1 cellular context compared by ENCODE assay signal in the genomic region with DNA sequence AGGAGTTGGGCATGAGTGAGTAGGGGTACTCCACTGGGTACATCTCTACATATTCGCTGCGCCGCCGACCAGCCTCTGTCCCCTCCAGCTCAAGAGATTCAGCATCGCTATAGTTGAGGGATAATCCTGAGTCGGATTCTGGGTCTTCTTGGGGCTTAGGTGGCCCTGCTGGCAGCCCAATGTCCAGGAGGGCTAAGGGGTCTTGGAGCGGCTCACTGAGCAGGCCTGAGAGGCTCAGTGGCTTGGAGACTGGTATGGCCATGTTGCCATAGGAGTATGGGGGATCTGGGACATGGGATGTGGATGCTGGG.
TF ChIP-seq lines count a peak whose summit lies in the region.

No MANE protein-coding gene starts in this region.

TF ChIP-seq in SK-N-SH, 30 proteins besides CTCF, POLR2A, EP300 and RAD21:
- TF ChIP-seq, protein P1, sequence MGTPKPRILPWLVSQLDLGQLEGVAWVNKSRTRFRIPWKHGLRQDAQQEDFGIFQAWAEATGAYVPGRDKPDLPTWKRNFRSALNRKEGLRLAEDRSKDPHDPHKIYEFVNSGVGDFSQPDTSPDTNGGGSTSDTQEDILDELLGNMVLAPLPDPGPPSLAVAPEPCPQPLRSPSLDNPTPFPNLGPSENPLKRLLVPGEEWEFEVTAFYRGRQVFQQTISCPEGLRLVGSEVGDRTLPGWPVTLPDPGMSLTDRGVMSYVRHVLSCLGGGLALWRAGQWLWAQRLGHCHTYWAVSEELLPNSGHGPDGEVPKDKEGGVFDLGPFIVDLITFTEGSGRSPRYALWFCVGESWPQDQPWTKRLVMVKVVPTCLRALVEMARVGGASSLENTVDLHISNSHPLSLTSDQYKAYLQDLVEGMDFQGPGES (IDR thresholded peaks at IDR 0.05; ENCODE audit: low read depth, low read length) = no peak
- no peak for TF ChIP-seq EZH2phosphoT487 (IDR thresholded peaks at IDR 0.05; ENCODE audit: borderline replicate concordance, low read depth)
- no peak for TF ChIP-seq SIN3A (IDR thresholded peaks at IDR 0.05; ENCODE audit: borderline replicate concordance, low read depth, low read length)
- no peak for TF ChIP-seq POLR2AphosphoS5 (IDR thresholded peaks at IDR 0.05; ENCODE audit: low read depth, low read length)
- TF ChIP-seq YY1 (IDR thresholded peaks at IDR 0.05; ENCODE audit: low read depth) = no peak
- TF ChIP-seq, protein P2, sequence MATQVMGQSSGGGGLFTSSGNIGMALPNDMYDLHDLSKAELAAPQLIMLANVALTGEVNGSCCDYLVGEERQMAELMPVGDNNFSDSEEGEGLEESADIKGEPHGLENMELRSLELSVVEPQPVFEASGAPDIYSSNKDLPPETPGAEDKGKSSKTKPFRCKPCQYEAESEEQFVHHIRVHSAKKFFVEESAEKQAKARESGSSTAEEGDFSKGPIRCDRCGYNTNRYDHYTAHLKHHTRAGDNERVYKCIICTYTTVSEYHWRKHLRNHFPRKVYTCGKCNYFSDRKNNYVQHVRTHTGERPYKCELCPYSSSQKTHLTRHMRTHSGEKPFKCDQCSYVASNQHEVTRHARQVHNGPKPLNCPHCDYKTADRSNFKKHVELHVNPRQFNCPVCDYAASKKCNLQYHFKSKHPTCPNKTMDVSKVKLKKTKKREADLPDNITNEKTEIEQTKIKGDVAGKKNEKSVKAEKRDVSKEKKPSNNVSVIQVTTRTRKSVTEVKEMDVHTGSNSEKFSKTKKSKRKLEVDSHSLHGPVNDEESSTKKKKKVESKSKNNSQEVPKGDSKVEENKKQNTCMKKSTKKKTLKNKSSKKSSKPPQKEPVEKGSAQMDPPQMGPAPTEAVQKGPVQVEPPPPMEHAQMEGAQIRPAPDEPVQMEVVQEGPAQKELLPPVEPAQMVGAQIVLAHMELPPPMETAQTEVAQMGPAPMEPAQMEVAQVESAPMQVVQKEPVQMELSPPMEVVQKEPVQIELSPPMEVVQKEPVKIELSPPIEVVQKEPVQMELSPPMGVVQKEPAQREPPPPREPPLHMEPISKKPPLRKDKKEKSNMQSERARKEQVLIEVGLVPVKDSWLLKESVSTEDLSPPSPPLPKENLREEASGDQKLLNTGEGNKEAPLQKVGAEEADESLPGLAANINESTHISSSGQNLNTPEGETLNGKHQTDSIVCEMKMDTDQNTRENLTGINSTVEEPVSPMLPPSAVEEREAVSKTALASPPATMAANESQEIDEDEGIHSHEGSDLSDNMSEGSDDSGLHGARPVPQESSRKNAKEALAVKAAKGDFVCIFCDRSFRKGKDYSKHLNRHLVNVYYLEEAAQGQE (IDR thresholded peaks at IDR 0.05; ENCODE audit: low read depth, low read length) = no peak
- TF ChIP-seq, protein P3, sequence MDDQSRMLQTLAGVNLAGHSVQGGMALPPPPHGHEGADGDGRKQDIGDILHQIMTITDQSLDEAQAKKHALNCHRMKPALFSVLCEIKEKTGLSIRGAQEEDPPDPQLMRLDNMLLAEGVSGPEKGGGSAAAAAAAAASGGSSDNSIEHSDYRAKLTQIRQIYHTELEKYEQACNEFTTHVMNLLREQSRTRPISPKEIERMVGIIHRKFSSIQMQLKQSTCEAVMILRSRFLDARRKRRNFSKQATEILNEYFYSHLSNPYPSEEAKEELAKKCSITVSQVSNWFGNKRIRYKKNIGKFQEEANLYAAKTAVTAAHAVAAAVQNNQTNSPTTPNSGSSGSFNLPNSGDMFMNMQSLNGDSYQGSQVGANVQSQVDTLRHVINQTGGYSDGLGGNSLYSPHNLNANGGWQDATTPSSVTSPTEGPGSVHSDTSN (IDR thresholded peaks at IDR 0.05) = no peak
- TF ChIP-seq FOSL2 (IDR thresholded peaks at IDR 0.05; ENCODE audit: borderline replicate concordance, low read depth) = no peak
- TF ChIP-seq, protein P4, sequence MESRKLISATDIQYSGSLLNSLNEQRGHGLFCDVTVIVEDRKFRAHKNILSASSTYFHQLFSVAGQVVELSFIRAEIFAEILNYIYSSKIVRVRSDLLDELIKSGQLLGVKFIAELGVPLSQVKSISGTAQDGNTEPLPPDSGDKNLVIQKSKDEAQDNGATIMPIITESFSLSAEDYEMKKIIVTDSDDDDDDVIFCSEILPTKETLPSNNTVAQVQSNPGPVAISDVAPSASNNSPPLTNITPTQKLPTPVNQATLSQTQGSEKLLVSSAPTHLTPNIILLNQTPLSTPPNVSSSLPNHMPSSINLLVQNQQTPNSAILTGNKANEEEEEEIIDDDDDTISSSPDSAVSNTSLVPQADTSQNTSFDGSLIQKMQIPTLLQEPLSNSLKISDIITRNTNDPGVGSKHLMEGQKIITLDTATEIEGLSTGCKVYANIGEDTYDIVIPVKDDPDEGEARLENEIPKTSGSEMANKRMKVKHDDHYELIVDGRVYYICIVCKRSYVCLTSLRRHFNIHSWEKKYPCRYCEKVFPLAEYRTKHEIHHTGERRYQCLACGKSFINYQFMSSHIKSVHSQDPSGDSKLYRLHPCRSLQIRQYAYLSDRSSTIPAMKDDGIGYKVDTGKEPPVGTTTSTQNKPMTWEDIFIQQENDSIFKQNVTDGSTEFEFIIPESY (IDR thresholded peaks at IDR 0.05; ENCODE audit: borderline replicate concordance, low read depth) = no peak
- no peak for TF ChIP-seq CHD2 (IDR thresholded peaks at IDR 0.05; ENCODE audit: low read length, partially characterized antibody)
- no peak for TF ChIP-seq MEF2A (IDR thresholded peaks at IDR 0.05; ENCODE audit: borderline replicate concordance, low read depth)
- TF ChIP-seq ELF1 (IDR thresholded peaks at IDR 0.05) = no peak
- TF ChIP-seq, protein P5, sequence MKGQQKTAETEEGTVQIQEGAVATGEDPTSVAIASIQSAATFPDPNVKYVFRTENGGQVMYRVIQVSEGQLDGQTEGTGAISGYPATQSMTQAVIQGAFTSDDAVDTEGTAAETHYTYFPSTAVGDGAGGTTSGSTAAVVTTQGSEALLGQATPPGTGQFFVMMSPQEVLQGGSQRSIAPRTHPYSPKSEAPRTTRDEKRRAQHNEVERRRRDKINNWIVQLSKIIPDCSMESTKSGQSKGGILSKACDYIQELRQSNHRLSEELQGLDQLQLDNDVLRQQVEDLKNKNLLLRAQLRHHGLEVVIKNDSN (IDR thresholded peaks at IDR 0.05; ENCODE audit: borderline replicate concordance, low read depth) = no peak
- no peak for TF ChIP-seq RXRA (IDR thresholded peaks at IDR 0.05; ENCODE audit: borderline replicate concordance, low read depth)
- no peak for TF ChIP-seq RCOR1 (IDR thresholded peaks at IDR 0.05; ENCODE audit: low read length)
- no peak for TF ChIP-seq NRF1 (IDR thresholded peaks at IDR 0.05; ENCODE audit: low read depth, low read length)
- no peak for TF ChIP-seq SMC3 (IDR thresholded peaks at IDR 0.05; ENCODE audit: low read depth, low read length)
- no peak for TF ChIP-seq NFIC (IDR thresholded peaks at IDR 0.05; ENCODE audit: borderline replicate concordance)
- TF ChIP-seq GABPA (IDR thresholded peaks at IDR 0.05; ENCODE audit: low read depth) = no peak
- TF ChIP-seq, protein P6, sequence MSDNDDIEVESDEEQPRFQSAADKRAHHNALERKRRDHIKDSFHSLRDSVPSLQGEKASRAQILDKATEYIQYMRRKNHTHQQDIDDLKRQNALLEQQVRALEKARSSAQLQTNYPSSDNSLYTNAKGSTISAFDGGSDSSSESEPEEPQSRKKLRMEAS (IDR thresholded peaks at IDR 0.05; ENCODE audit: low read depth) = no peak
TF ChIP-seq in SK-N-SH: peak in this region for 0.
